ENCODE assay signal across 9 cellular contexts in genomic region chr9:34590376-34591090, GRCh38.
DNase-seq lines count a peak whose midpoint lies in the region; ATAC-seq lines count a peak whose summit lies in the region.
"Had no signal": no experiment of that assay in that cellular context is flagged by ENCODE, and none has a peak within 500 bp of the region (broad histone marks: within the 10 kb centered on the region; RNA-seq: fewer than 3 reads in every experiment).

No MANE protein-coding gene starts in this region.

- H3K4me1 ChIP-seq in duodenal mucosa (ENCODE audit: control insufficient read depth in 1 of 2, insufficient read depth in 2 of 2, low read length in 2 of 2) (peaks cover 26 to 37% of the 10 kb centered on the region in 2 donors), muscle layer of colon (ENCODE audit: insufficient read depth, low read length) (peaks cover 17% of the 10 kb centered on the region)

- H3K9me3 ChIP-seq in duodenal mucosa (ENCODE audit: control insufficient read depth in 1 of 2, low read length in 2 of 2) (no peaks in the 10 kb centered on the region), muscle layer of colon (ENCODE audit: low read length) (no peaks in the 10 kb centered on the region)

- peak overlapping the region; percentile 70 for H3K4me3 Mint-ChIP-seq in stimulated activated naive CD8-positive, alpha-beta T cell treated with anti-CD3 and anti-CD28 coated beads, Interleukin-15, Interleukin-2, amounts not matched to agents 100 ng/mL and 50 ng/mL, for 24 hours

- no peaks in the 10 kb centered on the region for H3K9me3 Mint-ChIP-seq in stimulated activated naive CD8-positive, alpha-beta T cell treated with anti-CD3 and anti-CD28 coated beads, Interleukin-15, Interleukin-2, amounts not matched to agents 100 ng/mL and 50 ng/mL, for 24 hours

- H3K4me1 Mint-ChIP-seq in stimulated activated naive CD8-positive, alpha-beta T cell treated with anti-CD3 and anti-CD28 coated beads, Interleukin-15, Interleukin-2, amounts not matched to agents 100 ng/mL and 50 ng/mL, for 24 hours (ENCODE audit: low read depth): peaks cover 28% of the 10 kb centered on the region

- no peak for DNase-seq in stimulated activated naive CD8-positive, alpha-beta T cell treated with anti-CD3 and anti-CD28 coated beads, Interleukin-15, Interleukin-2, amounts not matched to agents 100 U/mL and 50 U/mL, for 24 hours
- DNase-seq in epidermal melanocyte (ENCODE audit: insufficient read length, low spot score) (no peak), Kasumi-1 (lab: John Stamatoyannopoulos, UW) (no peak), NCI-H2227 (lab: John Stamatoyannopoulos, UW; ENCODE audit: unreplicated experiment) (no peak)
- DNase-seq: foreskin melanocyte had no signal

- H3K36me3 ChIP-seq in duodenal mucosa (ENCODE audit: control insufficient read depth in 1 of 2, insufficient read depth in 2 of 2, low read length in 2 of 2): no peaks in the 10 kb centered on the region
- no peaks in the 10 kb centered on the region for H3K36me3 ChIP-seq in muscle layer of colon (ENCODE audit: insufficient read depth, low read length)

- H3K27ac Mint-ChIP-seq in stimulated activated naive CD8-positive, alpha-beta T cell treated with anti-CD3 and anti-CD28 coated beads, Interleukin-15, Interleukin-2, amounts not matched to agents 100 ng/mL and 50 ng/mL, for 24 hours: no peak overlapping the region

- H3K4me3 ChIP-seq in duodenal mucosa (ENCODE audit: low read depth in 1 of 2, low read length in 2 of 2) (peak overlapping the region; percentile 50 to 66), muscle layer of colon (ENCODE audit: low read depth in 1 of 2, low read length in 2 of 2) (peak overlapping the region; percentile 33 to 82)

- no peaks in the 10 kb centered on the region for H3K36me3 Mint-ChIP-seq in stimulated activated naive CD8-positive, alpha-beta T cell treated with anti-CD3 and anti-CD28 coated beads, Interleukin-15, Interleukin-2, amounts not matched to agents 100 ng/mL and 50 ng/mL, for 24 hours (ENCODE audit: low read depth)

- ATAC-seq in stimulated activated naive CD8-positive, alpha-beta T cell treated with anti-CD3 and anti-CD28 coated beads, Interleukin-15, Interleukin-2, amounts not matched to agents 100 U/mL and 50 U/mL, for 24 hours: no peak
- no peak for ATAC-seq in GM18498 (IDR thresholded peaks at IDR 0.05; ENCODE audit: unreplicated experiment)

- H3K27me3 ChIP-seq in duodenal mucosa (ENCODE audit: control insufficient read depth in 1 of 2, insufficient read depth in 2 of 2, low read length in 2 of 2) (peaks cover 57 to 64% of the 10 kb centered on the region in 2 donors), muscle layer of colon (ENCODE audit: control insufficient read depth in 1 of 2, insufficient read depth in 2 of 2, low read length in 2 of 2) (peaks cover 17 to 51% of the 10 kb centered on the region in 2 donors)

- H3K27ac ChIP-seq in duodenal mucosa (ENCODE audit: low read depth, low read length) (no peak overlapping the region), muscle layer of colon (ENCODE audit: low read depth, low read length) (no peak overlapping the region)

- peak overlapping the region in 1 of 2 donors; percentile 32 for H3K9ac ChIP-seq in duodenal mucosa (ENCODE audit: low read depth in 1 of 2, low read length in 2 of 2)
- no peak overlapping the region for H3K9ac ChIP-seq in muscle layer of colon (ENCODE audit: low read length)

- H3K27me3 Mint-ChIP-seq in stimulated activated naive CD8-positive, alpha-beta T cell treated with anti-CD3 and anti-CD28 coated beads, Interleukin-15, Interleukin-2, amounts not matched to agents 100 ng/mL and 50 ng/mL, for 24 hours: peaks cover 72% of the 10 kb centered on the region
